ENCODE assay signal across 11 cellular contexts in the genomic region with DNA sequence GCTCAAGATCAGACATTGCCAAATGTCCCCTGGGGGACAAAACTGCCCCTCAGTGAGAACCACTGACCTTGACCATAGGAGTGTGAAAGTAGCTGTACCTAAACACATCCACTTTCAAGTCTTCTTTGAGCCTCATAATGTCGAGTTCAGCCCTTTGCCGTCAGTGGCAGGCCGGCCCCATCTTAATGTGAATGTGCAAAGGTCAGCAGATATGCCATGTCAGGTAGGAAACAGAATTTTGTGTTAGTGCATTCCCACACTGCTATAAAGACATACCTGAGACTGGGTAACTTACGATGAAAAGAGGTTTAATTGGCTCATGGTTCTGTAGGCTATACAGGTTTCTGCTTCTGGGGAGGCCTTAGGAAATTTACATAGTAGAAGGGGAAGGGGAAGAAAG.
"Had no signal": no experiment of that assay in that cellular context is flagged by ENCODE, and none has a peak within 500 bp of the region (broad histone marks: within the 10 kb centered on the region; RNA-seq: fewer than 3 reads in every experiment).

No MANE protein-coding gene starts in this region.

- H3K4me3 Mint-ChIP-seq: GM23338, H9, HFFc6 had no signal

- H3K4me3 ChIP-seq: GM23248, GM23338, HAP-1 had no signal

- H2AFZ ChIP-seq: GM23248, GM23338 had no signal

- H3K4me1 Mint-ChIP-seq: GM23338 had no signal

- H3K9ac ChIP-seq: GM23248 had no signal

- DNase-seq: GM23248, GOT3, H7, H9, HCEC 1CT, HFFc6 had no signal

- H3K36me3 ChIP-seq: HAP-1 had no signal

- H3K4me2 ChIP-seq: GM23338 had no signal

- ATAC-seq: GM23338, HCT116 had no signal

- H3K27ac ChIP-seq: GM23248 had no signal

- H3K27ac Mint-ChIP-seq: GM23338, H9, HFFc6 had no signal

- H3K4me1 ChIP-seq: HAP-1 had no signal

- H3K9me3 ChIP-seq: HAP-1 had no signal

- FAIRE-seq: H1, H54 had no signal
